Comparison of ENCODE assay signal across 19 cellular contexts in the genomic region with DNA sequence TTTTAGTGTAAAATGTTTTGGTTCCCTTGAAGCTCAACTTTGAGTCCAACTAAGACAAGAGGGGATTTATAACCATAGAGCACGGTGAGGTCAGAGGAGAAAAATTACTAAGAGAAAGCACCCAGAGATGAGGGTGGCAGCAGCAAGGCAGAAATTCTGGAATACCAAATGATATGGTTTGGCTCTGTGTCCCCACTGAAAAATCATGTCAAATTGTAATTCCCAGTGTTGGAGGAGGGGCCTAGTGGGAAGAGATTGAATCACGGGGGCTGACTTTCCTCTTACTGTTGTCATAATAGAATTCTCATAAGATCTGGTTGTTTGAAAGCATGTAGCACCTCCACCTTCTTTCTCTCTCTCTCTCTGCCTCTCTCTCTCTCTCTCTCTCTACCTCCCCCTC. TPM values are rescaled to one million over a fixed set of nuclear protein-coding genes. Genes with fewer than 3 reads are reported as not detected.
DNase-seq lines count a peak whose midpoint lies in the region; ATAC-seq, FAIRE-seq and TF ChIP-seq lines count a peak whose summit lies in the region.
"Had no signal": no experiment of that assay in that cellular context is flagged by ENCODE, and none has a peak within 500 bp of the region (broad histone marks: within the 10 kb centered on the region; RNA-seq: fewer than 3 reads in every experiment).

No MANE protein-coding gene starts in this region.

- TF ChIP-seq POLR2A in A549 (IDR thresholded peaks at IDR 0.05; ENCODE audit: low read length) (no peak), stomach (IDR thresholded peaks at IDR 0.05) (no peak), body of pancreas (IDR thresholded peaks at IDR 0.05) (no peak)

- DNase-seq in A549 (ENCODE audit: low read depth in 1 of 2, low spot score in 1 of 2) (no peak), ascending aorta (ENCODE audit: low spot score in 2 of 2) (no peak), left kidney (ENCODE audit: low read depth, low spot score) (peak; percentile 3), stomach (no peak), NCI-H2107 treated with DMSO at 0.1 percent for 48 hours (lab: John Stamatoyannopoulos, UW; ENCODE audit: unreplicated experiment) (no peak), body of pancreas (no peak), NCI-H748 (lab: John Stamatoyannopoulos, UW; ENCODE audit: unreplicated experiment) (no peak)
- DNase-seq: activated gamma-delta T cell; amniotic stem cell; Calu3; effector CD8-positive, alpha-beta T cell; NCI-H146; NCI-H82; nephron progenitor cell; OCI-M1; stimulated activated CD4-positive, alpha-beta T cell treated with anti-CD3 and anti-CD28 coated beads, Interleukin-12 subunit alpha, Interleukin-12 subunit beta, amount 100 ng/mL, for 4 hours had no signal

- H3K27me3 ChIP-seq in ascending aorta: no peaks in the 10 kb centered on the region
- H3K27me3 ChIP-seq in stomach: no peaks in the 10 kb centered on the region
- H3K27me3 ChIP-seq in body of pancreas: no peaks in the 10 kb centered on the region
- H3K27me3 ChIP-seq: BLaER1 treated with 17β-estradiol and CSF1 and Interleukin-3, amounts not matched to agents 10 nM and 100 nM had no signal

- TF ChIP-seq RAD21 in A549 (conservative IDR thresholded peaks at IDR 0.05 in 1 of 2, IDR thresholded peaks at IDR 0.05 in 1 of 2): no peak

- H3K4me2 ChIP-seq in A549: no peak overlapping the region; the same call in 2 of the 3 replicates
- H3K4me2 ChIP-seq: BLaER1 treated with 17β-estradiol and CSF1 and Interleukin-3, amounts not matched to agents 10 nM and 100 nM had no signal

- TF ChIP-seq EP300 in A549 (IDR thresholded peaks at IDR 0.05) (no peak), stomach (IDR thresholded peaks at IDR 0.05) (no peak)

- no peaks in the 10 kb centered on the region for H3K36me3 ChIP-seq in ascending aorta
- no peaks in the 10 kb centered on the region for H3K36me3 ChIP-seq in stomach
- no peaks in the 10 kb centered on the region for H3K36me3 ChIP-seq in body of pancreas (replicated peaks in 1 of 2; ENCODE audit: insufficient read depth in 1 of 2, low read depth in 2 of 2)
- H3K36me3 ChIP-seq: BLaER1 treated with 17β-estradiol and CSF1 and Interleukin-3, amounts not matched to agents 10 nM and 100 nM; prostate gland had no signal

- no peak for FAIRE-seq in A549 (lab: Jason Lieb, UNC)

- H3K4me3 ChIP-seq in A549 (no peak overlapping the region), ascending aorta (no peak overlapping the region), stomach (no peak overlapping the region), body of pancreas (no peak overlapping the region)
- H3K4me3 ChIP-seq: BLaER1 treated with 17β-estradiol and CSF1 and Interleukin-3, amounts not matched to agents 10 nM and 100 nM; prostate gland had no signal

- 87% methylated on average over 2 of the region's 2 CpGs for WGBS in A549 (ENCODE audit: missing lambda C conversion rate)
- 55 to 84% (median 81%) methylated on average over 2 of the region's 2 CpGs for WGBS in stomach, 5 donors
- WGBS in body of pancreas, 2 donors: 72% methylated on average over 2 of the region's 2 CpGs

- peaks cover 94% of the 10 kb centered on the region for H3K4me1 ChIP-seq in A549
- H3K4me1 ChIP-seq in ascending aorta: peaks cover 23 to 53% of the 10 kb centered on the region in 2 donors
- H3K4me1 ChIP-seq in stomach: peaks cover 40 to 75% (median 58%) of the 10 kb centered on the region in 4 donors
- H3K4me1 ChIP-seq in body of pancreas: peaks cover 38% of the 10 kb centered on the region
- H3K4me1 ChIP-seq: prostate gland had no signal

- intact Hi-C loops in ascending aorta (cut with DNase I) (loop anchor here (2.0 to 5.0 kb wide), 2 partner anchors 42 to 95 kb away; no protein-coding TSS in a partner anchor), stomach (cut with DNase I; ENCODE audit: low total_unique reads) (no loop called here), body of pancreas (cut with DNase I) (no loop called here)

- no peak for TF ChIP-seq CTCF in A549 (IDR thresholded peaks at IDR 0.05)
- no peak for TF ChIP-seq CTCF in ascending aorta (IDR thresholded peaks at IDR 0.05)
- no peak for TF ChIP-seq CTCF in stomach (IDR thresholded peaks at IDR 0.05)
- TF ChIP-seq CTCF in body of pancreas (IDR thresholded peaks at IDR 0.05): no peak

- POLR2A ChIA-PET in A549 (lab: Yijun Ruan, JAX): no interaction called here

- peak overlapping the region; percentile 89 to 91 for H3K27ac ChIP-seq in A549
- peak overlapping the region; percentile 91 to 94 for H3K27ac ChIP-seq in ascending aorta
- peak overlapping the region in 4 of 5 donors; percentile 69 to 86 (median 77) for H3K27ac ChIP-seq in stomach
- H3K27ac ChIP-seq in body of pancreas: peak overlapping the region in 2 of 4 donors; percentile 43 to 67
- H3K27ac ChIP-seq: BLaER1 treated with 17β-estradiol and CSF1 and Interleukin-3, amounts not matched to agents 10 nM and 100 nM; prostate gland had no signal

- peaks cover 11% of the 10 kb centered on the region; the same call in 2 of the 3 replicates for H3K9me3 ChIP-seq in A549
- no peaks in the 10 kb centered on the region for H3K9me3 ChIP-seq in ascending aorta
- H3K9me3 ChIP-seq in stomach: no peaks in the 10 kb centered on the region
- H3K9me3 ChIP-seq in body of pancreas: no peaks in the 10 kb centered on the region
- H3K9me3 ChIP-seq: prostate gland had no signal

- ATAC-seq in A549 (no peak), GM21737 (IDR thresholded peaks at IDR 0.05; ENCODE audit: unreplicated experiment) (no peak), body of pancreas (no peak)

- CTCF ChIA-PET in A549 (lab: Yijun Ruan, JAX): interaction anchor here (1.5 kb wide), 1 partner anchor 94 kb away, joined by 6 read pairs; no protein-coding TSS in a partner anchor

TF ChIP-seq in A549, 52 proteins besides CTCF, POLR2A, EP300 and RAD21:
- TF ChIP-seq BHLHE40 (IDR thresholded peaks at IDR 0.05; ENCODE audit: low read depth, low read length): no peak
- TF ChIP-seq, protein P1, sequence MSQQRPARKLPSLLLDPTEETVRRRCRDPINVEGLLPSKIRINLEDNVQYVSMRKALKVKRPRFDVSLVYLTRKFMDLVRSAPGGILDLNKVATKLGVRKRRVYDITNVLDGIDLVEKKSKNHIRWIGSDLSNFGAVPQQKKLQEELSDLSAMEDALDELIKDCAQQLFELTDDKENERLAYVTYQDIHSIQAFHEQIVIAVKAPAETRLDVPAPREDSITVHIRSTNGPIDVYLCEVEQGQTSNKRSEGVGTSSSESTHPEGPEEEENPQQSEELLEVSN (IDR thresholded peaks at IDR 0.05; ENCODE audit: borderline replicate concordance, low read depth): no peak
- no peak for TF ChIP-seq PHF8 (IDR thresholded peaks at IDR 0.05; ENCODE audit: borderline replicate concordance, low read depth)
- no peak for TF ChIP-seq GATA3 (IDR thresholded peaks at IDR 0.05; ENCODE audit: borderline replicate concordance)
- TF ChIP-seq MYC (IDR thresholded peaks at IDR 0.05; ENCODE audit: borderline replicate concordance, low read length): no peak
- no peak for TF ChIP-seq RARB (CRISPR knock-in tag; IDR thresholded peaks at IDR 0.05)

RNA-seq across cellular contexts. Expression of gene AKR1C1, which starts 19.4 kb away (rescaled TPM):
- 1,148 and 1,445 TPM in 2 replicates for polyA plus RNA-seq in A549 (2011; rRNA removed)
- 341 and 343 TPM in 2 replicates for polyA plus RNA-seq in A549 (2012; cell fraction: cytosol; rRNA removed)
- 297 and 392 TPM in 2 replicates for polyA plus RNA-seq in A549 (2012; cell fraction: nucleus; rRNA removed)
- polyA plus RNA-seq in A549 (2017; fragmentation: RNase III; extraction: RNeasy Plus Mini Kit Qiagen cat#74134 plus additional on column Dnase treatment): 642 to 1,056 TPM (median 970 TPM) in 3 replicates
- polyA minus RNA-seq in A549 (2011; rRNA and poly(A)+ RNA removed): 365 and 496 TPM in 2 replicates
- total RNA-seq in ascending aorta: 18.4 TPM
- total RNA-seq in stomach: 100 to 1,000 TPM in 1 of 5 donors, 10 to 100 TPM in 4; 17.4 to 227 (median 63.4) TPM
- polyA plus RNA-seq in stomach: 100 to 1,000 TPM; 110 to 378 (median 130) TPM
- total RNA-seq in body of pancreas: 10 to 100 TPM; 18.9 to 49.4 TPM

RNA-seq across cellular contexts. Expression of gene AKR1C2, which starts 59.8 kb away (rescaled TPM):
- 6,607 and 6,805 TPM in 2 replicates for polyA plus RNA-seq in A549 (2011; rRNA removed)
- polyA plus RNA-seq in A549 (2012; cell fraction: cytosol; rRNA removed): 2,138 and 2,314 TPM in 2 replicates
- 1,646 and 2,223 TPM in 2 replicates for polyA plus RNA-seq in A549 (2012; cell fraction: nucleus; rRNA removed)
- 5,292 to 5,660 TPM (median 5,410 TPM) in 3 replicates for polyA plus RNA-seq in A549 (2017; fragmentation: RNase III; extraction: RNeasy Plus Mini Kit Qiagen cat#74134 plus additional on column Dnase treatment)
- polyA minus RNA-seq in A549 (2011; rRNA and poly(A)+ RNA removed): 1,944 and 2,314 TPM in 2 replicates
- total RNA-seq in ascending aorta: 16.6 TPM
- total RNA-seq in stomach: 100 to 1,000 TPM in 2 of 5 donors, 10 to 100 TPM in 3; 30.4 to 168 (median 64.8) TPM
- polyA plus RNA-seq in stomach: 100 to 1,000 TPM in 1 of 3 donors, 10 to 100 TPM in 2; 40.0 to 507 (median 61.5) TPM
- total RNA-seq in body of pancreas: 1 to 10 TPM; 3.1 to 5.6 TPM
